ENCODE assay signal across 36 cellular contexts in genomic region chr17:38379448-38379847, GRCh38. TPM values are rescaled to one million over a fixed set of nuclear protein-coding genes. Genes with fewer than 3 reads are reported as not detected.
"Had no signal": no experiment of that assay in that cellular context is flagged by ENCODE, and none has a peak within 500 bp of the region (broad histone marks: within the 10 kb centered on the region; RNA-seq: fewer than 3 reads in every experiment).

No MANE protein-coding gene starts in this region.

- H3K27ac ChIP-seq: brain microvascular endothelial cell, esophagus muscularis mucosa, foreskin keratinocyte, gastrocnemius medialis, WERI-Rb-1 had no signal

- H3K4me1 Mint-ChIP-seq: activated T-helper 17 cell treated with anti-CD3 and anti-CD28 coated beads, Interleukin-2, amount 50 U/mL, for 72 hours; central memory CD8-positive, alpha-beta T cell; T-cell had no signal

- ATAC-seq: activated CD4-positive, CD25-positive, alpha-beta regulatory T cell treated with anti-CD3 and anti-CD28 coated beads, Interleukin-2, amount 50 U/mL, for 24 hours; activated CD8-positive, alpha-beta T cell treated with anti-CD3 and anti-CD28 coated beads for 36 hours; activated T-cell treated with anti-CD3 and anti-CD28 coated beads, Interleukin-2, amount 50 U/mL, for 4 hours; activated T-helper 17 cell treated with anti-CD3 and anti-CD28 coated beads, Interleukin-2, amount 50 U/mL, for 72 hours; effector memory CD8-positive, alpha-beta T cell; foreskin keratinocyte; gastrocnemius medialis; T-cell had no signal

- H3K27ac Mint-ChIP-seq: activated B cell treated with CpG ODN at 0.5 μM for 24 hours; activated CD8-positive, alpha-beta T cell treated with anti-CD3 and anti-CD28 coated beads for 36 hours; activated naive CD8-positive, alpha-beta T cell; activated T-helper 17 cell treated with anti-CD3 and anti-CD28 coated beads, Interleukin-2, amount 50 U/mL, for 72 hours; T-cell; T-helper 1 cell treated with Interleukin-12 subunit alpha and Interleukin-12 subunit beta and Interleukin-4 antibody, amounts not matched to agents 30 μg/mL and 1 μg/mL, for 36 hours had no signal

- DNase-seq: activated B cell treated with CpG ODN at 0.5 μM for 24 hours; activated CD4-positive, alpha-beta T cell treated with anti-CD3 and anti-CD28 coated beads for 48 hours; activated CD4-positive, alpha-beta T cell treated with anti-CD3 and anti-CD28 coated beads, Interleukin-2, amount 50 U/mL, for 1 hour; activated CD4-positive, alpha-beta T cell treated with anti-CD3 and anti-CD28 coated beads, Interleukin-2, amount 50 U/mL, for 48 hours; activated CD8-positive, alpha-beta memory T cell treated with anti-CD3 and anti-CD28 coated beads for 24 hours; activated CD8-positive, alpha-beta T cell treated with anti-CD3 and anti-CD28 coated beads for 36 hours; activated effector memory CD4-positive, alpha-beta T cell treated with Interleukin-2 at 50 U/mL for 16 hours; activated gamma-delta T cell treated with Interleukin-2 at 50 U/mL for 16 hours; activated naive CD4-positive, alpha-beta T cell treated with anti-CD3 and anti-CD28 coated beads, Interleukin-2, amount 50 U/mL, for 16 hours; activated naive CD4-positive, alpha-beta T cell treated with Interleukin-2 at 50 U/mL for 16 hours; activated T-cell treated with anti-CD3 and anti-CD28 coated beads, Interleukin-2, amount 50 U/mL, for 4 hours; amniotic stem cell; anterior cingulate cortex; brain microvascular endothelial cell; cortex of kidney; dermis blood vessel endothelial cell; effector CD4-positive, alpha-beta T cell; effector memory CD8-positive, alpha-beta T cell; foreskin keratinocyte; gastrocnemius medialis; glutamatergic neuron; SW 1271; T-cell; T-helper 9 cell; WERI-Rb-1 had no signal

- H3K4me1 ChIP-seq: esophagus muscularis mucosa, foreskin keratinocyte, gastrocnemius medialis had no signal

- H3K4me3 ChIP-seq: esophagus muscularis mucosa, gastrocnemius medialis had no signal

- H3K4me3 Mint-ChIP-seq: activated B cell treated with CpG ODN at 0.5 μM for 24 hours; activated CD8-positive, alpha-beta T cell treated with anti-CD3 and anti-CD28 coated beads for 36 hours; activated naive CD8-positive, alpha-beta T cell; activated T-cell treated with anti-CD3 and anti-CD28 coated beads, Interleukin-2, amount 50 U/mL, for 4 hours; activated T-helper 17 cell treated with anti-CD3 and anti-CD28 coated beads, Interleukin-2, amount 50 U/mL, for 72 hours; central memory CD8-positive, alpha-beta T cell; effector memory CD8-positive, alpha-beta T cell; T-cell; T-helper 1 cell treated with Interleukin-12 subunit alpha and Interleukin-12 subunit beta and Interleukin-4 antibody, amounts not matched to agents 30 μg/mL and 1 μg/mL, for 36 hours had no signal

- FAIRE-seq: astrocyte, bronchial epithelial cell, colon had no signal

- H3K27me3 Mint-ChIP-seq: activated B cell treated with CpG ODN at 0.5 μM for 24 hours; activated CD8-positive, alpha-beta T cell treated with anti-CD3 and anti-CD28 coated beads for 36 hours; activated naive CD8-positive, alpha-beta T cell; activated T-helper 17 cell treated with anti-CD3 and anti-CD28 coated beads, Interleukin-2, amount 50 U/mL, for 72 hours; central memory CD8-positive, alpha-beta T cell; effector memory CD8-positive, alpha-beta T cell; T-cell had no signal

- H3K27me3 ChIP-seq: brain microvascular endothelial cell, esophagus muscularis mucosa, foreskin keratinocyte, gastrocnemius medialis had no signal

- H3K9me3 ChIP-seq: esophagus muscularis mucosa, gastrocnemius medialis had no signal

- H3K9me3 Mint-ChIP-seq: activated B cell treated with CpG ODN at 0.5 μM for 24 hours; activated CD8-positive, alpha-beta T cell treated with anti-CD3 and anti-CD28 coated beads for 36 hours; activated T-cell treated with anti-CD3 and anti-CD28 coated beads, Interleukin-2, amount 50 U/mL, for 4 hours; activated T-helper 17 cell treated with anti-CD3 and anti-CD28 coated beads, Interleukin-2, amount 50 U/mL, for 72 hours; central memory CD8-positive, alpha-beta T cell; effector memory CD8-positive, alpha-beta T cell; T-cell; T-helper 1 cell treated with Interleukin-12 subunit alpha and Interleukin-12 subunit beta and Interleukin-4 antibody, amounts not matched to agents 30 μg/mL and 1 μg/mL, for 36 hours had no signal

RNA-seq across cellular contexts. Expression of gene GPR179, which starts 35.7 kb away (rescaled TPM):
- total RNA-seq: dermis blood vessel endothelial cell; epithelial cell of proximal tubule; foreskin keratinocyte; T-helper 2 cell treated with Interferon-gamma antibody and Interleukin-4, amounts not matched to agents 100 ng/mL and 5 ng/mL, for 36 hours had no signal
- polyA plus RNA-seq: foreskin keratinocyte had no signal
